10 cellular contexts compared by ENCODE assay signal in the genomic region with DNA sequence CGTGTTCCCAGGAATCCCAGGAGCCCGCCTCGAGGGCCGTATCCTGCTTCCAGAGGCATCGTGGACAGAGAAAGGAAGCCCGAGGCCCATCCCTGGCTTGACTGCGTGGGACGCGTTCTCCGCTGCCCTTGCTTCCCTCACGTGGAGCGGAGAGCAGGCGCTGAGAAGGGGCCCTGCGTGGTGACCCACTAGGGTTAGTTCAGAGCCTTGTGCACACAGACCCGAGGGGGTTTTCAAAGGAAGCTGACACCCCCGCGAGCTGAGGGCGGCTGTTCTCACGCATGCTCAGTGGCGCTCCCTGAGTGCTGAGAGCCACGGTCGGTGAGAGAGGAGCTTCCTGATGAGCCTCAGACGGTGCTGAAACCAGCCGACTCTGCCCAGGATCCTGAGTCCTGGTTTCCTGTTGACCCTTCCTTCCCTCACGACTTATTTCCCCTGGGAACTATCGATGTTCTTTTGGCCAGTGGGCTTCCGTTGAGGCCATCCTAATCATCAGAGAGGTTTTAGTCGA. TPM values are rescaled to one million over a fixed set of nuclear protein-coding genes. Genes with fewer than 3 reads are reported as not detected.
DNase-seq lines count a peak whose midpoint lies in the region; ATAC-seq and TF ChIP-seq lines count a peak whose summit lies in the region.
"Had no signal": no experiment of that assay in that cellular context is flagged by ENCODE, and none has a peak within 500 bp of the region (broad histone marks: within the 10 kb centered on the region; RNA-seq: fewer than 3 reads in every experiment).

No MANE protein-coding gene starts in this region.

- DNase-seq in heart right ventricle (no peak), cardiac septum (ENCODE audit: low spot score) (no peak), NCI-H2227 (lab: John Stamatoyannopoulos, UW; ENCODE audit: unreplicated experiment) (no peak), hippocampal formation (lab: John Stamatoyannopoulos, UW) (no peak), NCI-H524 (lab: John Stamatoyannopoulos, UW) (no peak)
- DNase-seq in activated T-cell treated with anti-CD3 and anti-CD28 coated beads, Interleukin-2, amount 50 U/mL, for 24 hours, result peak; percentile 79

- H3K27me3 ChIP-seq in heart right ventricle, result peaks cover 0 to 8% (median 0%) of the 10 kb centered on the region in 7 donors

- H3K4me1 ChIP-seq in heart right ventricle, result peaks cover 0 to 62% (median 7%) of the 10 kb centered on the region in 9 donors

- no peak for TF ChIP-seq CTCF in heart right ventricle (IDR thresholded peaks at IDR 0.05)
- no peak for TF ChIP-seq CTCF in nephron (IDR thresholded peaks at IDR 0.05; ENCODE audit: unreplicated experiment in 3 of 3)

- ATAC-seq in heart right ventricle, result peak in 5 of 8 donors; percentile 50 to 64 (median 55)
- ATAC-seq in HG03521 (IDR thresholded peaks at IDR 0.05; ENCODE audit: unreplicated experiment), result peak; percentile 36

- H3K9me3 ChIP-seq in heart right ventricle, result no peaks in the 10 kb centered on the region

- H3K27ac Mint-ChIP-seq in activated T-cell treated with anti-CD3 and anti-CD28 coated beads, Interleukin-2, amount 50 U/mL, for 24 hours, result peak overlapping the region; percentile 77
- H3K27ac Mint-ChIP-seq in nephron, result peak overlapping the region; percentile 69 to 74 (median 73)

- H3K4me1 Mint-ChIP-seq in activated T-cell treated with anti-CD3 and anti-CD28 coated beads, Interleukin-2, amount 50 U/mL, for 24 hours (ENCODE audit: low read depth), result peaks cover 61% of the 10 kb centered on the region
- H3K4me1 Mint-ChIP-seq in nephron, result peaks cover 49% of the 10 kb centered on the region

- H3K4me3 ChIP-seq in heart right ventricle, result peak overlapping the region in 9 of 10 donors; percentile 4 to 43 (median 25)

- no peaks in the 10 kb centered on the region for H3K27me3 Mint-ChIP-seq in activated T-cell treated with anti-CD3 and anti-CD28 coated beads, Interleukin-2, amount 50 U/mL, for 24 hours
- H3K27me3 Mint-ChIP-seq in nephron (ENCODE audit: low read depth), result no peaks in the 10 kb centered on the region

- peak overlapping the region; percentile 60 for H3K4me3 Mint-ChIP-seq in activated T-cell treated with anti-CD3 and anti-CD28 coated beads, Interleukin-2, amount 50 U/mL, for 24 hours
- H3K4me3 Mint-ChIP-seq in nephron, result peak overlapping the region in 1 of 3 experiments; percentile 55

- H3K36me3 ChIP-seq in heart right ventricle, result no peaks in the 10 kb centered on the region

- peak overlapping the region in 2 of 10 donors; percentile 13 to 31 for H3K27ac ChIP-seq in heart right ventricle

- 51 to 53% methylated on average over 28 of the region's 28 CpGs for WGBS in heart right ventricle, 2 donors

- H3K9me3 Mint-ChIP-seq in activated T-cell treated with anti-CD3 and anti-CD28 coated beads, Interleukin-2, amount 50 U/mL, for 24 hours, result no peaks in the 10 kb centered on the region
- peaks cover 9% of the 10 kb centered on the region for H3K9me3 Mint-ChIP-seq in nephron

- intact Hi-C loops in heart right ventricle (cut with DNase I), result no loop called here
- intact Hi-C loops in cardiac septum (cut with DNase I), result no loop called here

- no peaks in the 10 kb centered on the region for H3K36me3 Mint-ChIP-seq in activated T-cell treated with anti-CD3 and anti-CD28 coated beads, Interleukin-2, amount 50 U/mL, for 24 hours (ENCODE audit: low read depth)
- no peaks in the 10 kb centered on the region for H3K36me3 Mint-ChIP-seq in nephron (ENCODE audit: low read depth)

RNA-seq across cellular contexts. Expression of gene CCR6, which starts 28.9 kb away (rescaled TPM):
- under 1 TPM in 3 of 10 donors, not detected in 7; 0.13 to 0.37 (median 0.16) TPM for total RNA-seq in heart right ventricle
- polyA plus RNA-seq in heart right ventricle, result not detected
- not detected for total RNA-seq in cardiac septum
- total RNA-seq: renal cortical epithelial cell had no signal
- polyA plus RNA-seq: AG04450 had no signal
